In genomic region chr12:57216931-57217871, GRCh38 we compare ENCODE assay signal across 8 cellular contexts. TPM values are rescaled to one million over a fixed set of nuclear protein-coding genes. Genes with fewer than 3 reads are reported as not detected.
DNase-seq lines count a peak whose midpoint lies in the region; ATAC-seq and TF ChIP-seq lines count a peak whose summit lies in the region.

No MANE protein-coding gene starts in this region.

- no peaks in the 10 kb centered on the region for H3K4me1 ChIP-seq in cardiac muscle cell (ENCODE audit: low read depth)
- peaks cover 29 to 78% (median 35%) of the 10 kb centered on the region in 3 donors for H3K4me1 ChIP-seq in esophagus squamous epithelium

- no peak for DNase-seq in cardiac muscle cell (ENCODE audit: low read depth in 1 of 2, low spot score in 1 of 2)
- DNase-seq in left ventricle myocardium superior: no peak
- DNase-seq in esophagus squamous epithelium (lab: John Stamatoyannopoulos, UW): no peak

- H3K27me3 ChIP-seq in cardiac muscle cell (peaks cover 86% of the 10 kb centered on the region), esophagus squamous epithelium (peaks cover 0 to 86% (median 24%) of the 10 kb centered on the region in 4 donors)

- intact Hi-C loops in left ventricle myocardium superior (cut with micrococcal nuclease): no loop called here
- intact Hi-C loops in esophagus squamous epithelium (cut with DNase I): no loop called here

- 3 to 4% methylated on average over 17 to 23 of the region's 61 CpGs for WGBS in esophagus squamous epithelium, 2 donors

- peak overlapping the region; percentile 31 for H3K4me3 ChIP-seq in cardiac muscle cell
- peak overlapping the region; percentile 32 to 63 (median 47) for H3K4me3 ChIP-seq in esophagus squamous epithelium
- peak overlapping the region; percentile 28 to 52 (median 33) for H3K4me3 ChIP-seq in skin epidermis

- H3K9me3 ChIP-seq in cardiac muscle cell (ENCODE audit: low read depth): no peaks in the 10 kb centered on the region
- H3K9me3 ChIP-seq in esophagus squamous epithelium: no peaks in the 10 kb centered on the region

- H3K36me3 ChIP-seq in cardiac muscle cell: no peaks in the 10 kb centered on the region
- H3K36me3 ChIP-seq in esophagus squamous epithelium: peaks cover 0 to 8% (median 5%) of the 10 kb centered on the region in 3 donors

- H3K27ac ChIP-seq in cardiac muscle cell: no peak overlapping the region
- H3K27ac ChIP-seq in esophagus squamous epithelium: no peak overlapping the region
- peak overlapping the region in 2 of 21 experiments; percentile 50 to 63 for H3K27ac ChIP-seq in skin epidermis

- ATAC-seq in left ventricle myocardium superior (no peak), SK-N-SH treated with all-trans-retinoic acid at 6 μM for 48 hours (peak; percentile 4; the same call in 1 of the 3 replicates), HG03439 (IDR thresholded peaks at IDR 0.05; ENCODE audit: unreplicated experiment) (no peak), GM21515 (IDR thresholded peaks at IDR 0.05; ENCODE audit: unreplicated experiment) (no peak), HG03175 (IDR thresholded peaks at IDR 0.05; ENCODE audit: unreplicated experiment) (no peak)

- TF ChIP-seq CTCF in cardiac muscle cell (IDR thresholded peaks at IDR 0.05; ENCODE audit: low read depth, low read length) (no peak), esophagus squamous epithelium (IDR thresholded peaks at IDR 0.05) (no peak)

- TF ChIP-seq POLR2A in esophagus squamous epithelium (IDR thresholded peaks at IDR 0.05): no peak

TF ChIP-seq in SK-N-SH treated with all-trans-retinoic acid at 6 μM for 48 hours, 23 proteins besides CTCF, POLR2A, EP300 and RAD21:
- no peak for TF ChIP-seq CREB5 (CRISPR knock-in tag; IDR thresholded peaks at IDR 0.05; ENCODE audit: low read depth)
- TF ChIP-seq ZNF70 (CRISPR knock-in tag; IDR thresholded peaks at IDR 0.05): no peak
- TF ChIP-seq ESRRG (CRISPR knock-in tag; IDR thresholded peaks at IDR 0.05): no peak
- TF ChIP-seq ZFP3 (CRISPR knock-in tag; IDR thresholded peaks at IDR 0.05): no peak
- TF ChIP-seq ZNF565 (CRISPR knock-in tag; conservative IDR thresholded peaks at IDR 0.05; ENCODE audit: low read depth): no peak
- TF ChIP-seq ZFP30 (CRISPR knock-in tag; IDR thresholded peaks at IDR 0.05): no peak
- TF ChIP-seq TCF4 (CRISPR knock-in tag; IDR thresholded peaks at IDR 0.05; ENCODE audit: borderline replicate concordance): no peak
- no peak for TF ChIP-seq POU6F1 (CRISPR knock-in tag; IDR thresholded peaks at IDR 0.05; ENCODE audit: borderline replicate concordance, low read depth)
- TF ChIP-seq ZC3H10 (CRISPR knock-in tag; IDR thresholded peaks at IDR 0.05): no peak
- TF ChIP-seq GLIS3 (CRISPR knock-in tag; IDR thresholded peaks at IDR 0.05): no peak
- no peak for TF ChIP-seq BACH2 (CRISPR knock-in tag; IDR thresholded peaks at IDR 0.05; ENCODE audit: borderline replicate concordance)
- TF ChIP-seq RARB (CRISPR knock-in tag; IDR thresholded peaks at IDR 0.05): no peak
- TF ChIP-seq ARNTL (CRISPR knock-in tag; IDR thresholded peaks at IDR 0.05; ENCODE audit: borderline replicate concordance, low read depth): no peak
- TF ChIP-seq TSHZ2 (CRISPR knock-in tag; IDR thresholded peaks at IDR 0.05): no peak
- no peak for TF ChIP-seq CSDC2 (CRISPR knock-in tag; IDR thresholded peaks at IDR 0.05)
- TF ChIP-seq ZNF8 (CRISPR knock-in tag; IDR thresholded peaks at IDR 0.05): no peak
- no peak for TF ChIP-seq PATZ1 (CRISPR knock-in tag; IDR thresholded peaks at IDR 0.05; ENCODE audit: borderline replicate concordance)

RNA-seq across cellular contexts. Expression of gene NXPH4, which starts 0.6 kb away (rescaled TPM):
- total RNA-seq in cardiac muscle cell (0.80 and 1.1 TPM in 2 replicates), left ventricle myocardium superior (1.8 TPM), esophagus squamous epithelium (1 to 10 TPM in 2 of 4 donors, under 1 TPM in 2; 0.21 to 5.0 (median 2.5) TPM)
- 0.27 and 0.61 TPM in 2 replicates for polyA plus RNA-seq in cardiac muscle cell

RNA-seq across cellular contexts. Expression of gene SHMT2, which starts 12.3 kb away (rescaled TPM):
- total RNA-seq in cardiac muscle cell (94.0 and 110 TPM in 2 replicates), left ventricle myocardium superior (33.4 TPM), esophagus squamous epithelium (100 to 1,000 TPM in 1 of 4 donors, 10 to 100 TPM in 3; 56.1 to 104 (median 76.6) TPM)
- polyA plus RNA-seq in cardiac muscle cell: 59.9 and 64.7 TPM in 2 replicates

RNA-seq across cellular contexts. Expression of gene STAC3, which starts 33.8 kb away (rescaled TPM):
- total RNA-seq in cardiac muscle cell (15.3 and 28.4 TPM in 2 replicates), left ventricle myocardium superior (1.4 TPM), esophagus squamous epithelium (under 1 TPM; 0.29 to 0.95 (median 0.47) TPM)
- 5.4 and 6.6 TPM in 2 replicates for polyA plus RNA-seq in cardiac muscle cell
